Comparison of ENCODE assay signal across 33 cellular contexts in genomic region chr4:38861791-38862190, GRCh38. TPM values are rescaled to one million over a fixed set of nuclear protein-coding genes. Genes with fewer than 3 reads are reported as not detected.
"Had no signal": no experiment of that assay in that cellular context is flagged by ENCODE, and none has a peak within 500 bp of the region (broad histone marks: within the 10 kb centered on the region; RNA-seq: fewer than 3 reads in every experiment).

No MANE protein-coding gene starts in this region.

- ATAC-seq: activated CD4-positive, CD25-positive, alpha-beta regulatory T cell treated with anti-CD3 and anti-CD28 coated beads, Interleukin-2, amount 50 U/mL, for 24 hours; activated CD8-positive, alpha-beta T cell treated with anti-CD3 and anti-CD28 coated beads for 36 hours; body of pancreas; esophagus mucosa had no signal

- H3K27ac ChIP-seq: body of pancreas, breast epithelium, cardiac muscle cell, colonic mucosa, dorsolateral prefrontal cortex, WERI-Rb-1 had no signal

- H3K9me3 Mint-ChIP-seq: activated B cell treated with CpG ODN at 0.5 μM for 24 hours; activated CD8-positive, alpha-beta T cell treated with anti-CD3 and anti-CD28 coated beads for 36 hours; activated naive CD4-positive, alpha-beta T cell treated with anti-CD3 and anti-CD28 coated beads for 36 hours; activated T-helper 1 cell treated with anti-CD3 and anti-CD28 coated beads, Interleukin-12 subunit alpha, Interleukin-12 subunit beta, Interleukin-2, Interleukin-4 antibody, amounts not matched to agents 30 ng/mL and 10 ng/mL and 1 ng/mL, durations not matched to agents 14 hours and 24 hours and 36 hours; activated T-helper 2 cell treated with anti-CD3 and anti-CD28 coated beads, Interferon-gamma antibody, Interleukin-2, Interleukin-4, amounts not matched to agents 10 μg/mL and 5 μg/mL and 100 μg/mL, durations not matched to agents 14 hours and 24 hours and 36 hours; endodermal cell; T-helper 1 cell treated with Interleukin-12 subunit alpha and Interleukin-12 subunit beta and Interleukin-4 antibody, amounts not matched to agents 30 μg/mL and 1 μg/mL, for 36 hours; T-helper 2 cell treated with Interferon-gamma antibody and Interleukin-4, amounts not matched to agents 5 μg/mL and 100 μg/mL, for 36 hours had no signal

- H3K9me3 ChIP-seq: body of pancreas, breast epithelium, colonic mucosa had no signal

- H3K27me3 Mint-ChIP-seq: activated B cell treated with CpG ODN at 0.5 μM for 24 hours; activated naive CD8-positive, alpha-beta T cell had no signal

- H3K36me3 ChIP-seq: breast epithelium, cardiac muscle cell, colonic mucosa, WERI-Rb-1 had no signal

- H3K27me3 ChIP-seq: body of pancreas, breast epithelium, cardiac muscle cell, colonic mucosa, dorsolateral prefrontal cortex had no signal

- H3K4me1 ChIP-seq: colonic mucosa had no signal

- DNase-seq: activated B cell treated with CpG ODN at 0.5 μM for 24 hours; activated CD4-positive, alpha-beta T cell treated with anti-CD3 and anti-CD28 coated beads for 48 hours; activated CD4-positive, alpha-beta T cell treated with anti-CD3 and anti-CD28 coated beads, Interleukin-2, amount 50 U/mL, for 1 hour; activated CD4-positive, alpha-beta T cell treated with anti-CD3 and anti-CD28 coated beads, Interleukin-2, amount 50 U/mL, for 48 hours; activated CD8-positive, alpha-beta memory T cell treated with anti-CD3 and anti-CD28 coated beads for 24 hours; activated CD8-positive, alpha-beta T cell treated with anti-CD3 and anti-CD28 coated beads for 36 hours; activated effector memory CD4-positive, alpha-beta T cell treated with anti-CD3 and anti-CD28 coated beads, Interleukin-2, amount 50 U/mL, for 16 hours; activated naive CD4-positive, alpha-beta T cell treated with anti-CD3 and anti-CD28 coated beads for 36 hours; activated T-cell treated with anti-CD3 and anti-CD28 coated beads, Interleukin-2, amount 50 U/mL, for 48 hours; amniotic stem cell; aorta; body of pancreas; central memory CD4-positive, alpha-beta T cell; cerebellar nuclear complex; colonic mucosa; dorsolateral prefrontal cortex; effector memory CD4-positive, alpha-beta T cell; endodermal cell; foreskin fibroblast; head of caudate nucleus; hippocampal formation; T1000; WERI-Rb-1 had no signal

- H3K4me3 Mint-ChIP-seq: activated B cell treated with CpG ODN at 0.5 μM for 24 hours; activated CD8-positive, alpha-beta T cell treated with anti-CD3 and anti-CD28 coated beads for 36 hours; activated naive CD4-positive, alpha-beta T cell treated with anti-CD3 and anti-CD28 coated beads for 36 hours; activated naive CD8-positive, alpha-beta T cell; activated T-helper 1 cell treated with anti-CD3 and anti-CD28 coated beads, Interleukin-12 subunit alpha, Interleukin-12 subunit beta, Interleukin-2, Interleukin-4 antibody, amounts not matched to agents 30 ng/mL and 10 ng/mL and 1 ng/mL, durations not matched to agents 14 hours and 24 hours and 36 hours; endodermal cell; T-helper 1 cell treated with Interleukin-12 subunit alpha and Interleukin-12 subunit beta and Interleukin-4 antibody, amounts not matched to agents 30 μg/mL and 1 μg/mL, for 36 hours; T-helper 2 cell treated with Interferon-gamma antibody and Interleukin-4, amounts not matched to agents 5 μg/mL and 100 μg/mL, for 36 hours had no signal

- H3K4me3 ChIP-seq: body of pancreas, breast epithelium, cardiac muscle cell, colonic mucosa, dorsolateral prefrontal cortex had no signal

- H3K27ac Mint-ChIP-seq: activated B cell treated with CpG ODN at 0.5 μM for 24 hours; activated CD8-positive, alpha-beta T cell treated with anti-CD3 and anti-CD28 coated beads for 36 hours; activated naive CD4-positive, alpha-beta T cell treated with anti-CD3 and anti-CD28 coated beads for 36 hours; activated naive CD8-positive, alpha-beta T cell; activated T-helper 2 cell treated with anti-CD3 and anti-CD28 coated beads, Interferon-gamma antibody, Interleukin-2, Interleukin-4, amounts not matched to agents 10 μg/mL and 5 μg/mL and 100 μg/mL, durations not matched to agents 14 hours and 24 hours and 36 hours; endodermal cell; T-helper 1 cell treated with Interleukin-12 subunit alpha and Interleukin-12 subunit beta and Interleukin-4 antibody, amounts not matched to agents 30 μg/mL and 1 μg/mL, for 36 hours; T-helper 2 cell treated with Interferon-gamma antibody and Interleukin-4, amounts not matched to agents 5 μg/mL and 100 μg/mL, for 36 hours had no signal

- FAIRE-seq: frontal cortex had no signal

RNA-seq across cellular contexts. Expression of gene TLR6, which starts 5.2 kb away (rescaled TPM):
- polyA plus RNA-seq: cardiac muscle cell had no signal

RNA-seq across cellular contexts. Expression of gene TLR1, which starts 57.2 kb away (rescaled TPM):
- polyA plus RNA-seq: cardiac muscle cell had no signal
